ENCODE assay signal across 1 cellular context in the genomic region with DNA sequence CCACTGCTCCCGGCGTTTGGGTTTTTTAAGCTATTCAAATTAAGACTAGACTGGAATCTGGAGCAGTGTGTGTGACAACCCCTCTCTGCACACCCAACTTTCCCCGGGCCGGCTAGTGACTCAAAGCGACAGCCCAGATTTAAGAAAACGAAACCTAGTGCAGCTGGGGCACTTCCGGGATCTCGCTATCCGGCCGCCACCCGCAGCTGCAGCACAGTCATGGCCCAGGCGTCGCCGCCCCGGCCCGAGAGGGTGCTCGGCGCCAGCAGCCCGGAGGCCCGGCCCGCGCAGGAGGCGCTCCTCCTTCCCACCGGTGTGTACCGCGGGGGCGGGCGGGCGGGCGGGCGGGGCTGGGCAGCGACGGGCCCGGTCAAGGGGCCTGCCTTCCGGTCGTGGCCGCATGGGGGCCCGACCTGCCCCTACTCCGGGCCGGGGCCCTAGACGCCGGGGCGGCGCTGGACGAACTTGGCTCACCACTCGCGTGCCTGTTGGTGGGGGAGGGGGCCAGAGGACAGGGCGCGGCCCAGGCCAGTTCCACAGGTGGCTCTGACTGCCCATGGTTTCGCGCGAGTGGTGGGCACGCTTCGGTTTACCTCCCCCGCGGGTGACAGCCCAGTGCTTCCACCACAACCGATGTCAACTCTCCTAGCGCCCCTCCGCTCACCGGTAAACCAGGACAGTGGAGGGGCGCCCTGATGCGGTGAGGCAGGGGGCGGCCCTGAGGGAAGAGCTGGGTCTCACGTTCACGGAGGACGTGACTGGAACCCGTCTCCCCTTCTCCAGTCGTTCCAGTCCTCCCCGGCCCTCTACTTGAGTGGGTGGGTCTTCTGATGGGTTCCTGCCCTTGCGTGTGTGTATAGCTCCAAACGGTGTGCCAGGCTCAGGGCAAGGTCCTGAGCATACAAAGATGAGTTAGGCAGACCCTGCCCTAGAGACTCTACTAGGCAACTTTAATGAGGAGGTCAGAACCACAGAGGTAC.
TF ChIP-seq lines count a peak whose summit lies in the region.

PHF11 (plus strand) TSS at position 171 of the 980 bp plus-strand sequence; CDS start at position 220, 49 bp downstream.

TF ChIP-seq in HepG2, 621 proteins besides CTCF, POLR2A, EP300 and RAD21 (continued from another document and continues in another):
- TF ChIP-seq, protein P1, sequence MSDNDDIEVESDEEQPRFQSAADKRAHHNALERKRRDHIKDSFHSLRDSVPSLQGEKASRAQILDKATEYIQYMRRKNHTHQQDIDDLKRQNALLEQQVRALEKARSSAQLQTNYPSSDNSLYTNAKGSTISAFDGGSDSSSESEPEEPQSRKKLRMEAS (IDR thresholded peaks at IDR 0.05), result peak; percentile 82; the same call in 1 of the 2 replicates
- TF ChIP-seq HDAC2 (CRISPR knock-in tag; IDR thresholded peaks at IDR 0.05) (no peak), HMGA1 (CRISPR knock-in tag; conservative IDR thresholded peaks at IDR 0.05) (no peak), ZNF83 (CRISPR knock-in tag; IDR thresholded peaks at IDR 0.05; ENCODE audit: borderline replicate concordance) (peak; percentile 66; the same call in 1 of the 2 replicates), FOXP4 (CRISPR knock-in tag; IDR thresholded peaks at IDR 0.05) (0 out of 2 replicates have a peak, but pooled peaks have one; percentile 47), MYC (CRISPR knock-in tag; IDR thresholded peaks at IDR 0.05; ENCODE audit: borderline replicate concordance) (peak; percentile 79), ISL2 (CRISPR knock-in tag; IDR thresholded peaks at IDR 0.05) (peak; percentile 38; the same call in 1 of the 2 replicates), ZNF446 (CRISPR knock-in tag; IDR thresholded peaks at IDR 0.05) (no peak), ZNF280B (CRISPR knock-in tag; IDR thresholded peaks at IDR 0.05; ENCODE audit: borderline replicate concordance) (no peak; the same call in 1 of the 2 replicates), ELF3 (CRISPR knock-in tag; IDR thresholded peaks at IDR 0.05) (peak; percentile 48; the same call in 1 of the 2 replicates), RORA (CRISPR knock-in tag; IDR thresholded peaks at IDR 0.05) (no peak), ZNF138 (CRISPR knock-in tag; IDR thresholded peaks at IDR 0.05; ENCODE audit: low read depth) (no peak), NFKBIZ (CRISPR knock-in tag; IDR thresholded peaks at IDR 0.05) (no peak), NR2F2 (IDR thresholded peaks at IDR 0.05; ENCODE audit: borderline replicate concordance, low read depth) (0 out of 2 replicates have a peak, but pooled peaks have one; percentile 16), ZNF713 (CRISPR knock-in tag; IDR thresholded peaks at IDR 0.05) (no peak), MAZ (IDR thresholded peaks at IDR 0.05; ENCODE audit: borderline replicate concordance, low read depth, low read length) (no peak; the same call in 1 of the 2 replicates), MAZ (CRISPR knock-in tag; IDR thresholded peaks at IDR 0.05; ENCODE audit: low read depth) (peak; percentile 76), ZNF746 (CRISPR knock-in tag; IDR thresholded peaks at IDR 0.05) (0 out of 2 replicates have a peak, but pooled peaks have one; percentile 1), ZFY (CRISPR knock-in tag; IDR thresholded peaks at IDR 0.05) (peak; percentile 86), AGO2 (optimal IDR thresholded peaks at IDR 0.05; ENCODE audit: low read depth, low read length) (peak; percentile 62), TEAD2 (CRISPR knock-in tag; IDR thresholded peaks at IDR 0.05) (no peak), ZNF367 (CRISPR knock-in tag; IDR thresholded peaks at IDR 0.05; ENCODE audit: borderline replicate concordance) (0 out of 2 replicates have a peak, but pooled peaks have one; percentile 30), STAT5B (CRISPR knock-in tag; IDR thresholded peaks at IDR 0.05) (no peak), PRPF4 (IDR thresholded peaks at IDR 0.05; ENCODE audit: low read depth, low read length, poor library complexity, severe bottlenecking) (peak; percentile 55), RFXAP (CRISPR knock-in tag; IDR thresholded peaks at IDR 0.05; ENCODE audit: borderline replicate concordance) (peak; percentile 4; the same call in 1 of the 2 replicates), GPBP1L1 (CRISPR knock-in tag; IDR thresholded peaks at IDR 0.05) (no peak)
- TF ChIP-seq, protein P2, sequence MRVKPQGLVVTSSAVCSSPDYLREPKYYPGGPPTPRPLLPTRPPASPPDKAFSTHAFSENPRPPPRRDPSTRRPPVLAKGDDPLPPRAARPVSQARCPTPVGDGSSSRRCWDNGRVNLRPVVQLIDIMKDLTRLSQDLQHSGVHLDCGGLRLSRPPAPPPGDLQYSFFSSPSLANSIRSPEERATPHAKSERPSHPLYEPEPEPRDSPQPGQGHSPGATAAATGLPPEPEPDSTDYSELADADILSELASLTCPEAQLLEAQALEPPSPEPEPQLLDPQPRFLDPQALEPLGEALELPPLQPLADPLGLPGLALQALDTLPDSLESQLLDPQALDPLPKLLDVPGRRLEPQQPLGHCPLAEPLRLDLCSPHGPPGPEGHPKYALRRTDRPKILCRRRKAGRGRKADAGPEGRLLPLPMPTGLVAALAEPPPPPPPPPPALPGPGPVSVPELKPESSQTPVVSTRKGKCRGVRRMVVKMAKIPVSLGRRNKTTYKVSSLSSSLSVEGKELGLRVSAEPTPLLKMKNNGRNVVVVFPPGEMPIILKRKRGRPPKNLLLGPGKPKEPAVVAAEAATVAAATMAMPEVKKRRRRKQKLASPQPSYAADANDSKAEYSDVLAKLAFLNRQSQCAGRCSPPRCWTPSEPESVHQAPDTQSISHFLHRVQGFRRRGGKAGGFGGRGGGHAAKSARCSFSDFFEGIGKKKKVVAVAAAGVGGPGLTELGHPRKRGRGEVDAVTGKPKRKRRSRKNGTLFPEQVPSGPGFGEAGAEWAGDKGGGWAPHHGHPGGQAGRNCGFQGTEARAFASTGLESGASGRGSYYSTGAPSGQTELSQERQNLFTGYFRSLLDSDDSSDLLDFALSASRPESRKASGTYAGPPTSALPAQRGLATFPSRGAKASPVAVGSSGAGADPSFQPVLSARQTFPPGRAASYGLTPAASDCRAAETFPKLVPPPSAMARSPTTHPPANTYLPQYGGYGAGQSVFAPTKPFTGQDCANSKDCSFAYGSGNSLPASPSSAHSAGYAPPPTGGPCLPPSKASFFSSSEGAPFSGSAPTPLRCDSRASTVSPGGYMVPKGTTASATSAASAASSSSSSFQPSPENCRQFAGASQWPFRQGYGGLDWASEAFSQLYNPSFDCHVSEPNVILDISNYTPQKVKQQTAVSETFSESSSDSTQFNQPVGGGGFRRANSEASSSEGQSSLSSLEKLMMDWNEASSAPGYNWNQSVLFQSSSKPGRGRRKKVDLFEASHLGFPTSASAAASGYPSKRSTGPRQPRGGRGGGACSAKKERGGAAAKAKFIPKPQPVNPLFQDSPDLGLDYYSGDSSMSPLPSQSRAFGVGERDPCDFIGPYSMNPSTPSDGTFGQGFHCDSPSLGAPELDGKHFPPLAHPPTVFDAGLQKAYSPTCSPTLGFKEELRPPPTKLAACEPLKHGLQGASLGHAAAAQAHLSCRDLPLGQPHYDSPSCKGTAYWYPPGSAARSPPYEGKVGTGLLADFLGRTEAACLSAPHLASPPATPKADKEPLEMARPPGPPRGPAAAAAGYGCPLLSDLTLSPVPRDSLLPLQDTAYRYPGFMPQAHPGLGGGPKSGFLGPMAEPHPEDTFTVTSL (CRISPR knock-in tag; IDR thresholded peaks at IDR 0.05; ENCODE audit: borderline replicate concordance), result no peak
- TF ChIP-seq, protein P3, sequence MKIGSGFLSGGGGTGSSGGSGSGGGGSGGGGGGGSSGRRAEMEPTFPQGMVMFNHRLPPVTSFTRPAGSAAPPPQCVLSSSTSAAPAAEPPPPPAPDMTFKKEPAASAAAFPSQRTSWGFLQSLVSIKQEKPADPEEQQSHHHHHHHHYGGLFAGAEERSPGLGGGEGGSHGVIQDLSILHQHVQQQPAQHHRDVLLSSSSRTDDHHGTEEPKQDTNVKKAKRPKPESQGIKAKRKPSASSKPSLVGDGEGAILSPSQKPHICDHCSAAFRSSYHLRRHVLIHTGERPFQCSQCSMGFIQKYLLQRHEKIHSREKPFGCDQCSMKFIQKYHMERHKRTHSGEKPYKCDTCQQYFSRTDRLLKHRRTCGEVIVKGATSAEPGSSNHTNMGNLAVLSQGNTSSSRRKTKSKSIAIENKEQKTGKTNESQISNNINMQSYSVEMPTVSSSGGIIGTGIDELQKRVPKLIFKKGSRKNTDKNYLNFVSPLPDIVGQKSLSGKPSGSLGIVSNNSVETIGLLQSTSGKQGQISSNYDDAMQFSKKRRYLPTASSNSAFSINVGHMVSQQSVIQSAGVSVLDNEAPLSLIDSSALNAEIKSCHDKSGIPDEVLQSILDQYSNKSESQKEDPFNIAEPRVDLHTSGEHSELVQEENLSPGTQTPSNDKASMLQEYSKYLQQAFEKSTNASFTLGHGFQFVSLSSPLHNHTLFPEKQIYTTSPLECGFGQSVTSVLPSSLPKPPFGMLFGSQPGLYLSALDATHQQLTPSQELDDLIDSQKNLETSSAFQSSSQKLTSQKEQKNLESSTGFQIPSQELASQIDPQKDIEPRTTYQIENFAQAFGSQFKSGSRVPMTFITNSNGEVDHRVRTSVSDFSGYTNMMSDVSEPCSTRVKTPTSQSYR (CRISPR knock-in tag; IDR thresholded peaks at IDR 0.05; ENCODE audit: borderline replicate concordance), result peak; percentile 91
- TF ChIP-seq, protein P4, sequence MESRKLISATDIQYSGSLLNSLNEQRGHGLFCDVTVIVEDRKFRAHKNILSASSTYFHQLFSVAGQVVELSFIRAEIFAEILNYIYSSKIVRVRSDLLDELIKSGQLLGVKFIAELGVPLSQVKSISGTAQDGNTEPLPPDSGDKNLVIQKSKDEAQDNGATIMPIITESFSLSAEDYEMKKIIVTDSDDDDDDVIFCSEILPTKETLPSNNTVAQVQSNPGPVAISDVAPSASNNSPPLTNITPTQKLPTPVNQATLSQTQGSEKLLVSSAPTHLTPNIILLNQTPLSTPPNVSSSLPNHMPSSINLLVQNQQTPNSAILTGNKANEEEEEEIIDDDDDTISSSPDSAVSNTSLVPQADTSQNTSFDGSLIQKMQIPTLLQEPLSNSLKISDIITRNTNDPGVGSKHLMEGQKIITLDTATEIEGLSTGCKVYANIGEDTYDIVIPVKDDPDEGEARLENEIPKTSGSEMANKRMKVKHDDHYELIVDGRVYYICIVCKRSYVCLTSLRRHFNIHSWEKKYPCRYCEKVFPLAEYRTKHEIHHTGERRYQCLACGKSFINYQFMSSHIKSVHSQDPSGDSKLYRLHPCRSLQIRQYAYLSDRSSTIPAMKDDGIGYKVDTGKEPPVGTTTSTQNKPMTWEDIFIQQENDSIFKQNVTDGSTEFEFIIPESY (CRISPR knock-in tag; IDR thresholded peaks at IDR 0.05), result peak; percentile 91
- TF ChIP-seq, protein P5, sequence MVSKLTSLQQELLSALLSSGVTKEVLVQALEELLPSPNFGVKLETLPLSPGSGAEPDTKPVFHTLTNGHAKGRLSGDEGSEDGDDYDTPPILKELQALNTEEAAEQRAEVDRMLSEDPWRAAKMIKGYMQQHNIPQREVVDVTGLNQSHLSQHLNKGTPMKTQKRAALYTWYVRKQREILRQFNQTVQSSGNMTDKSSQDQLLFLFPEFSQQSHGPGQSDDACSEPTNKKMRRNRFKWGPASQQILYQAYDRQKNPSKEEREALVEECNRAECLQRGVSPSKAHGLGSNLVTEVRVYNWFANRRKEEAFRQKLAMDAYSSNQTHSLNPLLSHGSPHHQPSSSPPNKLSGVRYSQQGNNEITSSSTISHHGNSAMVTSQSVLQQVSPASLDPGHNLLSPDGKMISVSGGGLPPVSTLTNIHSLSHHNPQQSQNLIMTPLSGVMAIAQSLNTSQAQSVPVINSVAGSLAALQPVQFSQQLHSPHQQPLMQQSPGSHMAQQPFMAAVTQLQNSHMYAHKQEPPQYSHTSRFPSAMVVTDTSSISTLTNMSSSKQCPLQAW (CRISPR knock-in tag; IDR thresholded peaks at IDR 0.05), result peak; percentile 47; the same call in 1 of the 2 replicates
